ENCODE assay signal across 8 cellular contexts in genomic region chr4:83509156-83509585, GRCh38. TPM values are rescaled to one million over a fixed set of nuclear protein-coding genes. Genes with fewer than 3 reads are reported as not detected.
DNase-seq lines count a peak whose midpoint lies in the region; ATAC-seq, FAIRE-seq and TF ChIP-seq lines count a peak whose summit lies in the region.
"Not testable (repeated sequence)": the region's sequence is repeated elsewhere in the genome, so short reads cannot be mapped to it uniquely, and the experiment has no call there.

No MANE protein-coding gene starts in this region.

- H3K4me1 ChIP-seq in HepG2 (ENCODE audit: insufficient read depth, low read length), result not testable (repeated sequence)

- not testable (repeated sequence) for H3K27ac ChIP-seq in HepG2 (ENCODE audit: extremely low read length, insufficient read depth, low read length)

- H3K4me2 ChIP-seq in HepG2 (ENCODE audit: low read depth, low read length), result not testable (repeated sequence)

- H3K27ac Mint-ChIP-seq in effector memory CD8-positive, alpha-beta T cell, result not testable (repeated sequence)

- not testable (repeated sequence) for FAIRE-seq in HepG2 (lab: Jason Lieb, UNC)

- intact Hi-C loops in HepG2 (cut with micrococcal nuclease; ENCODE audit: unreplicated experiment), result loop anchor here (1.0 kb wide), 2 partner anchors 73 to 131 kb away; no protein-coding TSS in a partner anchor

- H3K9me3 Mint-ChIP-seq in effector memory CD8-positive, alpha-beta T cell, result not testable (repeated sequence)

- H4K20me1 ChIP-seq in HepG2 (ENCODE audit: insufficient read depth, low read length), result not testable (repeated sequence)

- H3K36me3 Mint-ChIP-seq in effector memory CD8-positive, alpha-beta T cell (ENCODE audit: insufficient read depth), result not testable (repeated sequence)

- H3K9me3 ChIP-seq in HepG2 (ENCODE audit: low read length), result not testable (repeated sequence)

- not testable (repeated sequence) for TF ChIP-seq EP300 in HepG2 (IDR thresholded peaks at IDR 0.05; ENCODE audit: low read depth in 2 of 2, low read length in 2 of 2); HepG2 (CRISPR knock-in tag; IDR thresholded peaks at IDR 0.05; ENCODE audit: borderline replicate concordance)

- not testable (repeated sequence) for H2AFZ ChIP-seq in HepG2 (ENCODE audit: low read length)

- H3K27me3 Mint-ChIP-seq in effector memory CD8-positive, alpha-beta T cell, result not testable (repeated sequence)

- H3K79me2 ChIP-seq in HepG2 (ENCODE audit: insufficient read depth, low read length), result not testable (repeated sequence)

- H3K4me1 Mint-ChIP-seq in effector memory CD8-positive, alpha-beta T cell (ENCODE audit: low read depth in 2 of 2), result not testable (repeated sequence)

- peak; percentile 60 for ATAC-seq in effector memory CD8-positive, alpha-beta T cell (replicated peaks)
- ATAC-seq in HepG2, result peak; percentile 68

- in situ Hi-C loops in GM13977 (cut with MboI; ENCODE audit: low pct_unique_long_range_greater_than_20kb, low sequenced_read_pairs, unreplicated experiment); HepG2 (cut with HindIII; ENCODE audit: extremely low pct_ligation_motif_present, low pct_unique_long_range_greater_than_20kb): not testable (repeated sequence)

- CTCF ChIA-PET in HepG2 (lab: Yijun Ruan, JAX; ENCODE audit: low intra/inter-chr PET ratio, low total read pairs), result interaction anchor here (0.6 to 5.8 kb wide), 3 partner anchors 73 to 135 kb away, joined by 3 to 51 read pairs (median 6); no protein-coding TSS in a partner anchor

- peak; percentile 58 for DNase-seq in AG08396 (ENCODE audit: low spot score)
- DNase-seq in GM13977 (ENCODE audit: low spot score), result peak; percentile 43
- DNase-seq in MV-4-11 (lab: John Stamatoyannopoulos, UW), result peak; percentile 68
- DNase-seq in SIG-M5 treated with dmso at 0.1 percent for 504 hours (lab: John Stamatoyannopoulos, UW; ENCODE audit: unreplicated experiment), result peak; percentile 30
- peak; percentile 26 for DNase-seq in activated T-cell treated with anti-CD3 and anti-CD28 coated beads, Interleukin-2, amount 50 U/mL, for 1 hour
- DNase-seq in effector memory CD8-positive, alpha-beta T cell, result peak; percentile 58 to 60 (median 60)
- DNase-seq in HepG2 (ENCODE audit: low spot score), result peak; percentile 44
- peak; percentile 17 to 35 for DNase-seq in stimulated activated CD4-positive, alpha-beta T cell treated with anti-CD3 and anti-CD28 coated beads, Interleukin-1b, Interleukin-23, amount 100 ng/mL, for 1 hour (ENCODE audit: low read depth in 2 of 2)

- BruUV-seq in HepG2 (replicated peaks; lab: Mats Ljungman, UMichigan), result not testable (repeated sequence)

- WGBS in HepG2 (ENCODE audit: low lambda C conversion rate), result 49% methylated on average over 3 of the region's 3 CpGs

- H3K27me3 ChIP-seq in HepG2 (ENCODE audit: control insufficient read depth in 1 of 2, insufficient read depth in 2 of 2, low read length in 2 of 2), result not testable (repeated sequence)

- not testable (repeated sequence) for H3K36me3 ChIP-seq in HepG2 (replicated peaks in 1 of 2; ENCODE audit: control insufficient read depth in 1 of 2, insufficient read depth in 2 of 2, low read length in 2 of 2)

- TF ChIP-seq POLR2A in HepG2 (IDR thresholded peaks at IDR 0.05; ENCODE audit: insufficient read depth in 1 of 2, low read depth in 2 of 2, low read length in 2 of 2), result not testable (repeated sequence)

- H3K4me3 Mint-ChIP-seq in effector memory CD8-positive, alpha-beta T cell, result not testable (repeated sequence)

- peak; percentile 64 for TF ChIP-seq CTCF in GM13977 (IDR thresholded peaks at IDR 0.05; ENCODE audit: extremely low read depth, insufficient read depth, missing control alignments)
- peak; percentile 85 for TF ChIP-seq CTCF in HepG2 (CRISPR knock-in tag; IDR thresholded peaks at IDR 0.05)

- H3K9ac ChIP-seq in HepG2 (ENCODE audit: insufficient read depth, low read depth, low read length), result not testable (repeated sequence)

- POLR2A ChIA-PET in HepG2 (lab: Yijun Ruan, JAX), result not testable (repeated sequence)

- H3K4me3 ChIP-seq in HepG2 (replicated peaks in 1 of 3; ENCODE audit: insufficient read depth in 1 of 3, low read depth in 2 of 3, low read length in 3 of 3), result not testable (repeated sequence)

- TF ChIP-seq RAD21 in HepG2 (CRISPR knock-in tag; IDR thresholded peaks at IDR 0.05), result peak; percentile 79

RNA-seq across cellular contexts. Expression of gene ABRAXAS1, which starts 24.3 kb away (rescaled TPM):
- total RNA-seq in HepG2 (2016; rRNA removed; fragmentation: Illumina TruSeq; extraction: Trizol), result 14.1 and 20.8 TPM in 2 replicates
- 5.8 and 6.7 TPM in 2 replicates for total RNA-seq in HepG2 (2016; cell fraction: cytosol; rRNA removed; fragmentation: Illumina TruSeq; extraction: Trizol; ENCODE audit: low read depth)
- 15.0 and 18.9 TPM in 2 replicates for total RNA-seq in HepG2 (2016; cell fraction: insoluble cytoplasmic fraction; rRNA removed; fragmentation: Illumina TruSeq; extraction: Trizol)
- total RNA-seq in HepG2 (2016; cell fraction: membrane; rRNA removed; fragmentation: Illumina TruSeq; extraction: Trizol), result 14.8 and 21.8 TPM in 2 replicates
- 9.0 and 9.6 TPM in 2 replicates for total RNA-seq in HepG2 (2016; cell fraction: nucleus; rRNA removed; fragmentation: Illumina TruSeq; extraction: Trizol)
- 10.8 and 14.7 TPM in 2 replicates for polyA plus RNA-seq in HepG2 (2011; rRNA removed)
- polyA plus RNA-seq in HepG2 (2011; cell fraction: cytosol; rRNA removed), result 4.7 and 7.1 TPM in 2 replicates
- 2.8 and 3.9 TPM in 2 replicates for polyA plus RNA-seq in HepG2 (2011; cell fraction: nucleus; rRNA removed)
- 11.0 and 15.1 TPM in 2 replicates for polyA plus RNA-seq in HepG2 (2012)
- polyA plus RNA-seq in HepG2 (2016; cell fraction: cytosol; fragmentation: Illumina TruSeq; extraction: Trizol; ENCODE audit: low read depth), result 5.5 and 6.4 TPM in 2 replicates
- 17.6 and 19.8 TPM in 2 replicates for polyA plus RNA-seq in HepG2 (2016; cell fraction: insoluble cytoplasmic fraction; fragmentation: Illumina TruSeq; extraction: Trizol; ENCODE audit: low read depth)
- 12.7 and 14.1 TPM in 2 replicates for polyA plus RNA-seq in HepG2 (2016; cell fraction: membrane; fragmentation: Illumina TruSeq; extraction: Trizol; ENCODE audit: low read depth)
- polyA plus RNA-seq in HepG2 (2016; cell fraction: nucleus; fragmentation: Illumina TruSeq; extraction: Trizol; ENCODE audit: insufficient read depth, low read depth), result 14.6 and 15.4 TPM in 2 replicates
- 1.2 and 6.2 TPM in 2 replicates for polyA minus RNA-seq in HepG2 (2011; rRNA and poly(A)+ RNA removed; ENCODE audit: low replicate concordance)
- polyA minus RNA-seq in HepG2 (2011; cell fraction: cytosol; rRNA and poly(A)+ RNA removed), result 16.4 TPM in 2 replicates
- polyA minus RNA-seq in HepG2 (2011; cell fraction: nucleus; rRNA and poly(A)+ RNA removed), result 16.7 and 20.4 TPM in 2 replicates

RNA-seq across cellular contexts. Expression of gene GPAT3, which starts 26.7 kb away (rescaled TPM):
- total RNA-seq in HepG2 (2016; rRNA removed; fragmentation: Illumina TruSeq; extraction: Trizol), result 1.6 and 2.6 TPM in 2 replicates
- 0.44 and 0.61 TPM in 2 replicates for total RNA-seq in HepG2 (2016; cell fraction: cytosol; rRNA removed; fragmentation: Illumina TruSeq; extraction: Trizol; ENCODE audit: low read depth)
- 1.6 and 2.9 TPM in 2 replicates for total RNA-seq in HepG2 (2016; cell fraction: insoluble cytoplasmic fraction; rRNA removed; fragmentation: Illumina TruSeq; extraction: Trizol)
- total RNA-seq in HepG2 (2016; cell fraction: membrane; rRNA removed; fragmentation: Illumina TruSeq; extraction: Trizol), result 1.7 TPM in 2 replicates
- total RNA-seq in HepG2 (2016; cell fraction: nucleus; rRNA removed; fragmentation: Illumina TruSeq; extraction: Trizol), result 2.6 and 3.3 TPM in 2 replicates
- 1.9 and 2.4 TPM in 2 replicates for polyA plus RNA-seq in HepG2 (2011; rRNA removed)
- polyA plus RNA-seq in HepG2 (2011; cell fraction: cytosol; rRNA removed), result 1.2 and 1.9 TPM in 2 replicates
- 1.6 and 2.1 TPM in 2 replicates for polyA plus RNA-seq in HepG2 (2011; cell fraction: nucleus; rRNA removed)
- 1.5 and 5.2 TPM in 2 replicates for polyA plus RNA-seq in HepG2 (2012)
- polyA plus RNA-seq in HepG2 (2016; cell fraction: cytosol; fragmentation: Illumina TruSeq; extraction: Trizol; ENCODE audit: low read depth), result 0.33 and 0.34 TPM in 2 replicates
- 1.3 and 1.4 TPM in 2 replicates for polyA plus RNA-seq in HepG2 (2016; cell fraction: insoluble cytoplasmic fraction; fragmentation: Illumina TruSeq; extraction: Trizol; ENCODE audit: low read depth)
- 0.50 and 0.84 TPM in 2 replicates for polyA plus RNA-seq in HepG2 (2016; cell fraction: membrane; fragmentation: Illumina TruSeq; extraction: Trizol; ENCODE audit: low read depth)
- polyA plus RNA-seq in HepG2 (2016; cell fraction: nucleus; fragmentation: Illumina TruSeq; extraction: Trizol; ENCODE audit: insufficient read depth, low read depth), result 3.0 and 4.0 TPM in 2 replicates
- polyA minus RNA-seq in HepG2 (2011; rRNA and poly(A)+ RNA removed; ENCODE audit: low replicate concordance), result 0.96 and 4.6 TPM in 2 replicates
- polyA minus RNA-seq in HepG2 (2011; cell fraction: cytosol; rRNA and poly(A)+ RNA removed), result 1.1 and 2.4 TPM in 2 replicates
- polyA minus RNA-seq in HepG2 (2011; cell fraction: nucleus; rRNA and poly(A)+ RNA removed), result 1.7 and 2.8 TPM in 2 replicates

RNA-seq across cellular contexts. Expression of gene MRPS18C, which starts 53.3 kb away (rescaled TPM):
- total RNA-seq in HepG2 (2016; rRNA removed; fragmentation: Illumina TruSeq; extraction: Trizol), result 124 and 141 TPM in 2 replicates
- total RNA-seq in HepG2 (2016; cell fraction: cytosol; rRNA removed; fragmentation: Illumina TruSeq; extraction: Trizol; ENCODE audit: low read depth), result 92.8 and 103 TPM in 2 replicates
- total RNA-seq in HepG2 (2016; cell fraction: insoluble cytoplasmic fraction; rRNA removed; fragmentation: Illumina TruSeq; extraction: Trizol), result 119 and 173 TPM in 2 replicates
- total RNA-seq in HepG2 (2016; cell fraction: membrane; rRNA removed; fragmentation: Illumina TruSeq; extraction: Trizol), result 66.0 and 77.6 TPM in 2 replicates
- total RNA-seq in HepG2 (2016; cell fraction: nucleus; rRNA removed; fragmentation: Illumina TruSeq; extraction: Trizol), result 34.2 and 45.6 TPM in 2 replicates
- polyA plus RNA-seq in HepG2 (2011; rRNA removed), result 35.7 and 45.4 TPM in 2 replicates
- 18.4 and 24.7 TPM in 2 replicates for polyA plus RNA-seq in HepG2 (2011; cell fraction: cytosol; rRNA removed)
- polyA plus RNA-seq in HepG2 (2011; cell fraction: nucleus; rRNA removed), result 8.2 and 11.9 TPM in 2 replicates
- 48.4 and 66.6 TPM in 2 replicates for polyA plus RNA-seq in HepG2 (2012)
- 97.5 and 98.5 TPM in 2 replicates for polyA plus RNA-seq in HepG2 (2016; cell fraction: cytosol; fragmentation: Illumina TruSeq; extraction: Trizol; ENCODE audit: low read depth)
- polyA plus RNA-seq in HepG2 (2016; cell fraction: insoluble cytoplasmic fraction; fragmentation: Illumina TruSeq; extraction: Trizol; ENCODE audit: low read depth), result 141 and 155 TPM in 2 replicates
- polyA plus RNA-seq in HepG2 (2016; cell fraction: membrane; fragmentation: Illumina TruSeq; extraction: Trizol; ENCODE audit: low read depth), result 48.9 and 52.6 TPM in 2 replicates
- polyA plus RNA-seq in HepG2 (2016; cell fraction: nucleus; fragmentation: Illumina TruSeq; extraction: Trizol; ENCODE audit: insufficient read depth, low read depth), result 67.0 and 78.0 TPM in 2 replicates
- polyA minus RNA-seq in HepG2 (2011; rRNA and poly(A)+ RNA removed; ENCODE audit: low replicate concordance), result 8.6 and 13.3 TPM in 2 replicates
- 13.9 and 21.8 TPM in 2 replicates for polyA minus RNA-seq in HepG2 (2011; cell fraction: cytosol; rRNA and poly(A)+ RNA removed)
- 39.4 and 40.8 TPM in 2 replicates for polyA minus RNA-seq in HepG2 (2011; cell fraction: nucleus; rRNA and poly(A)+ RNA removed)

RNA-seq across cellular contexts. Expression of gene HELQ, which starts 53.5 kb away (rescaled TPM):
- total RNA-seq in HepG2 (2016; rRNA removed; fragmentation: Illumina TruSeq; extraction: Trizol), result 10.2 and 10.8 TPM in 2 replicates
- 8.7 and 9.7 TPM in 2 replicates for total RNA-seq in HepG2 (2016; cell fraction: cytosol; rRNA removed; fragmentation: Illumina TruSeq; extraction: Trizol; ENCODE audit: low read depth)
- total RNA-seq in HepG2 (2016; cell fraction: insoluble cytoplasmic fraction; rRNA removed; fragmentation: Illumina TruSeq; extraction: Trizol), result 10.4 and 11.8 TPM in 2 replicates
- 6.9 and 9.2 TPM in 2 replicates for total RNA-seq in HepG2 (2016; cell fraction: membrane; rRNA removed; fragmentation: Illumina TruSeq; extraction: Trizol)
- 14.6 and 15.0 TPM in 2 replicates for total RNA-seq in HepG2 (2016; cell fraction: nucleus; rRNA removed; fragmentation: Illumina TruSeq; extraction: Trizol)
- polyA plus RNA-seq in HepG2 (2011; rRNA removed), result 6.6 and 7.1 TPM in 2 replicates
- 4.3 and 5.6 TPM in 2 replicates for polyA plus RNA-seq in HepG2 (2011; cell fraction: cytosol; rRNA removed)
- 4.7 and 6.8 TPM in 2 replicates for polyA plus RNA-seq in HepG2 (2011; cell fraction: nucleus; rRNA removed)
- 4.0 and 6.0 TPM in 2 replicates for polyA plus RNA-seq in HepG2 (2012)
- polyA plus RNA-seq in HepG2 (2016; cell fraction: cytosol; fragmentation: Illumina TruSeq; extraction: Trizol; ENCODE audit: low read depth), result 3.4 TPM in 2 replicates
- 8.5 and 10.9 TPM in 2 replicates for polyA plus RNA-seq in HepG2 (2016; cell fraction: insoluble cytoplasmic fraction; fragmentation: Illumina TruSeq; extraction: Trizol; ENCODE audit: low read depth)
- 4.7 and 5.0 TPM in 2 replicates for polyA plus RNA-seq in HepG2 (2016; cell fraction: membrane; fragmentation: Illumina TruSeq; extraction: Trizol; ENCODE audit: low read depth)
- polyA plus RNA-seq in HepG2 (2016; cell fraction: nucleus; fragmentation: Illumina TruSeq; extraction: Trizol; ENCODE audit: insufficient read depth, low read depth), result 7.3 and 8.4 TPM in 2 replicates
- polyA minus RNA-seq in HepG2 (2011; rRNA and poly(A)+ RNA removed; ENCODE audit: low replicate concordance), result 11.5 and 14.8 TPM in 2 replicates
- 6.1 and 8.0 TPM in 2 replicates for polyA minus RNA-seq in HepG2 (2011; cell fraction: cytosol; rRNA and poly(A)+ RNA removed)
- polyA minus RNA-seq in HepG2 (2011; cell fraction: nucleus; rRNA and poly(A)+ RNA removed), result 24.8 and 27.5 TPM in 2 replicates
